21 cellular contexts compared by ENCODE assay signal in the genomic region with DNA sequence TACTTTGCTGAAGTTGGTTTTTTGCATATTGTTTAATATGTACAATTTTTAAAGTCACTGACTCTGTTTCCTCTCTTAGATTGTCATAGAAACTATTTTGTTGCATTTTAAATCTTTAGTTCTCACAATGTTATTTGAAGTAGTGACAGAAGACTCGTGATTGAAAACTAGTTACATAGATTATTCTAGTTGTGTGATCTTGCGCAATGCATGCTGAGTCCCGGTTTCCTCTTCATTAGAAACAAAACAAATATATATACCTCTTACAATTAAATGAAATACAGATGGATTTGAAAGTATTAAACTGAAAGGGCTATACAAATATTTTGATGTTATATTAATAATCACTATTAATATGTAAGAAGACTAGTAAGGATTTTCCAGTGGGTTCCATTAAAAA.
"Had no signal": no experiment of that assay in that cellular context is flagged by ENCODE, and none has a peak within 500 bp of the region (broad histone marks: within the 10 kb centered on the region; RNA-seq: fewer than 3 reads in every experiment).

No MANE protein-coding gene starts in this region.

- ATAC-seq: activated naive CD8-positive, alpha-beta T cell treated with anti-CD3 and anti-CD28 coated beads, Interleukin-2, amount 50 U/mL, for 24 hours; body of pancreas; foreskin keratinocyte; left lung; natural killer cell; stimulated activated naive CD8-positive, alpha-beta T cell treated with anti-CD3 and anti-CD28 coated beads, Interleukin-15, Interleukin-2, amounts not matched to agents 100 U/mL and 50 U/mL, for 24 hours; upper lobe of right lung had no signal

- H3K9me3 Mint-ChIP-seq: immature natural killer cell had no signal

- H3K27ac ChIP-seq: body of pancreas, cardiac muscle cell, foreskin keratinocyte, left lung, ovary, prostate gland, upper lobe of right lung had no signal

- DNase-seq: activated CD4-positive, alpha-beta T cell treated with anti-CD3 and anti-CD28 coated beads, Interleukin-2, amount 50 U/mL, for 48 hours; activated CD8-positive, alpha-beta memory T cell treated with anti-CD3 and anti-CD28 coated beads, Interleukin-2, amount 50 U/mL, for 48 hours; activated gamma-delta T cell; activated naive CD4-positive, alpha-beta T cell treated with anti-CD3 and anti-CD28 coated beads, Interleukin-2, amount 50 U/mL, for 16 hours; activated naive CD8-positive, alpha-beta T cell treated with anti-CD3 and anti-CD28 coated beads, Interleukin-2, amount 50 U/mL, for 24 hours; body of pancreas; effector CD4-positive, alpha-beta T cell; erythroblast; foreskin keratinocyte; immature natural killer cell; kidney glomerular epithelial cell; left lung; natural killer cell; ovary; stimulated activated CD4-positive, alpha-beta T cell treated with anti-CD3 and anti-CD28 coated beads, Interleukin-4, amount 100 ng/mL, for 4 hours; stimulated activated naive CD8-positive, alpha-beta T cell treated with anti-CD3 and anti-CD28 coated beads, Interleukin-15, Interleukin-2, amounts not matched to agents 100 U/mL and 50 U/mL, for 24 hours; upper lobe of right lung had no signal

- H3K27ac Mint-ChIP-seq: activated naive CD8-positive, alpha-beta T cell treated with anti-CD3 and anti-CD28 coated beads, Interleukin-2, amount 50 U/mL, for 24 hours; dendritic cell treated with granulocyte-macrophage colony-stimulating factor and Interleukin-4, amounts not matched to agents 40 ng/mL and 50 ng/mL, for 4 days; natural killer cell had no signal

- H3K4me3 ChIP-seq: body of pancreas, cardiac muscle cell, left lung, lung, ovary, prostate gland, upper lobe of right lung had no signal

- H3K27me3 Mint-ChIP-seq: activated naive CD8-positive, alpha-beta T cell treated with anti-CD3 and anti-CD28 coated beads, Interleukin-2, amount 50 U/mL, for 24 hours; dendritic cell treated with granulocyte-macrophage colony-stimulating factor and Interleukin-4, amounts not matched to agents 40 ng/mL and 50 ng/mL, for 4 days had no signal

- H3K4me1 ChIP-seq: body of pancreas, left lung, prostate gland, upper lobe of right lung had no signal

- H3K36me3 ChIP-seq: cardiac muscle cell, ovary had no signal

- H3K4me3 Mint-ChIP-seq: activated naive CD8-positive, alpha-beta T cell treated with anti-CD3 and anti-CD28 coated beads, Interleukin-2, amount 50 U/mL, for 24 hours; dendritic cell treated with granulocyte-macrophage colony-stimulating factor and Interleukin-4, amounts not matched to agents 40 ng/mL and 50 ng/mL, for 4 days; immature natural killer cell; natural killer cell had no signal

- H3K9me3 ChIP-seq: body of pancreas, left lung, ovary, prostate gland, upper lobe of right lung had no signal

- H3K27me3 ChIP-seq: body of pancreas, cardiac muscle cell, foreskin keratinocyte, left lung, ovary, upper lobe of right lung had no signal
